In the genomic region with DNA sequence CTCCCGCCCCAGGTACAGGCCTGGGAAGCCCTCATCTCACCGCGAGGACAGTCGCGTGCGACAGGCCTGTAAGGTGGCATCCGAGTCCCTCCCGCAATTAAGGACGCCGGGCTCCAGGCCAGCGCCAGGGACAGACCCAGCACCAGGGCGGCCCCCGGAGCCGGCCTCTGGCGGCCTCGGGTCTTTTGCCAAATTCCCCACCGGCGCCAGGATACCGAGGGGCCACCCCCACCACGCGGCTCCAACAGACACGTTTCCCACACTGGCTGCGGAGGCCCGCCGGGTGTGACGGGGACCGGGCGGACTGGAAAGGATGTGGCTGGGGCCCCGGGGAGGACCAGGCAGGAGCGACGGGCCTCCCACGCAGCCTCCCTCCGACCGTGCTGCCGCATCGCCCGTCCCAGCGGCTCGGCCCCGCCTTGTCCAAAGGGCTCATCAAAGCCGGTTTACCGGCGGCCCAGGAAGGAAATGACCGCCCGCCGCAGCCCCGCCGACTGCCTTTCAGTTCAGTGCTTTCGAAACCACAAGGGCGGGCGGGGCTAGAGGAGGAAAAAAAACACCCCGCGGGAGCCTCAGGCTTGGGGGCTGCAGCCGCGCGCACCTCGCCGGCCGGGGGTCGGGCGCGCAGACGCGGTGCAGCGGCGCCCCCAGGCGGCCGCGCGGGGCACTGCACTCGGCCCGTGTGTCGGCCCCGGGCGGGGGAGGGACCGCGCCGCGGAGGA, we compare ENCODE assay signal across 8 cellular contexts. TPM values are rescaled to one million over a fixed set of nuclear protein-coding genes. Genes with fewer than 3 reads are reported as not detected.
DNase-seq lines count a peak whose midpoint lies in the region; TF ChIP-seq lines count a peak whose summit lies in the region.

No MANE protein-coding gene starts in this region.

- CTCF ChIA-PET in activated naive CD4-positive, alpha-beta T cell treated with anti-CD3 and anti-CD28 coated beads for 36 hours (lab: Charles Lee): interaction anchor here (1.3 to 3.9 kb wide), 3 partner anchors 11 to 589 kb away, joined by 4 to 28 read pairs (median 23); a partner anchor contains a TSS

- H3K27ac ChIP-seq in SJSA1: peak overlapping the region; percentile 86
- peak overlapping the region; percentile 86 for H3K27ac ChIP-seq in osteoblast (ENCODE audit: low read depth, low read length)
- H3K27ac ChIP-seq in testis: peak overlapping the region; percentile 71 to 78

- peak; percentile 30 for TF ChIP-seq CTCF in osteoblast (IDR thresholded peaks at IDR 0.05; ENCODE audit: extremely low read depth, low read depth, low read length)
- peak; percentile 68 to 100 (median 94) for TF ChIP-seq CTCF in testis (IDR thresholded peaks at IDR 0.05)

- no peaks in the 10 kb centered on the region for H3K27me3 Mint-ChIP-seq in activated naive CD4-positive, alpha-beta T cell treated with anti-CD3 and anti-CD28 coated beads for 36 hours (ENCODE audit: low read depth)

- H3K4me3 Mint-ChIP-seq in activated naive CD4-positive, alpha-beta T cell treated with anti-CD3 and anti-CD28 coated beads for 36 hours: peak overlapping the region; percentile 55

- peak; percentile 89 for DNase-seq in GM04504 (ENCODE audit: low read depth)
- peak; percentile 81 to 93 for DNase-seq in HAP-1 (ENCODE audit: low spot score in 2 of 2)
- peak; percentile 90 for DNase-seq in MG63
- peak; percentile 91 to 94 for DNase-seq in SJSA1 (ENCODE audit: low read depth in 1 of 2, low spot score in 2 of 2)
- peak; percentile 79 for DNase-seq in activated naive CD4-positive, alpha-beta T cell treated with anti-CD3 and anti-CD28 coated beads for 36 hours
- DNase-seq in globus pallidus (ENCODE audit: low spot score): peak; percentile 62
- DNase-seq in osteoblast (ENCODE audit: insufficient read length, low spot score, missing footprints): peak; percentile 100
- DNase-seq in testis: peak; percentile 88

- no peaks in the 10 kb centered on the region for H3K36me3 Mint-ChIP-seq in activated naive CD4-positive, alpha-beta T cell treated with anti-CD3 and anti-CD28 coated beads for 36 hours (ENCODE audit: low read depth)

- no peaks in the 10 kb centered on the region for H3K36me3 ChIP-seq in HAP-1 (replicated peaks)
- H3K36me3 ChIP-seq in MG63: peaks cover 11% of the 10 kb centered on the region
- H3K36me3 ChIP-seq in SJSA1: no peaks in the 10 kb centered on the region
- no peaks in the 10 kb centered on the region for H3K36me3 ChIP-seq in osteoblast (ENCODE audit: insufficient read depth, low read length)
- no peaks in the 10 kb centered on the region for H3K36me3 ChIP-seq in testis (ENCODE audit: low read depth, missing control alignments)

- H4K20me1 ChIP-seq in osteoblast (ENCODE audit: insufficient read depth, low read length): no peaks in the 10 kb centered on the region

- WGBS in testis, 2 donors: 1% methylated on average over 51 of the region's 79 CpGs; no CpG with 5 or more reads in 1 of the 2 donors

- H3K27ac Mint-ChIP-seq in activated naive CD4-positive, alpha-beta T cell treated with anti-CD3 and anti-CD28 coated beads for 36 hours: no peak overlapping the region

- peak overlapping the region; percentile 81 for H2AFZ ChIP-seq in osteoblast (ENCODE audit: low read length)

- TF ChIP-seq POLR2A in testis (IDR thresholded peaks at IDR 0.05): no peak

- H3K4me3 ChIP-seq in HAP-1 (peak overlapping the region; percentile 55), MG63 (peak overlapping the region; percentile 71), SJSA1 (peak overlapping the region; percentile 47), osteoblast (ENCODE audit: insufficient read depth, low read length) (peak overlapping the region; percentile 86), testis (peak overlapping the region; percentile 71)

- H3K4me2 ChIP-seq in osteoblast (ENCODE audit: insufficient read depth, low read length): peak overlapping the region; percentile 93

- H3K9me3 ChIP-seq in HAP-1 (no peaks in the 10 kb centered on the region), MG63 (no peaks in the 10 kb centered on the region), SJSA1 (replicated peaks) (no peaks in the 10 kb centered on the region), osteoblast (ENCODE audit: low read depth, low read length) (no peaks in the 10 kb centered on the region), testis (no peaks in the 10 kb centered on the region)

- in situ Hi-C loops in HAP-1 (cut with MboI; ENCODE audit: low sequenced_read_pairs): loop anchor here (25.0 kb wide), 1 partner anchor 922 kb away; no protein-coding TSS in a partner anchor

- H3K27me3 ChIP-seq in HAP-1 (ENCODE audit: low read depth) (no peaks in the 10 kb centered on the region), MG63 (no peaks in the 10 kb centered on the region), SJSA1 (replicated peaks) (no peaks in the 10 kb centered on the region), osteoblast (ENCODE audit: insufficient read depth, low read length) (no peaks in the 10 kb centered on the region), testis (no peaks in the 10 kb centered on the region)

- H3K4me1 ChIP-seq in HAP-1 (peaks cover 14% of the 10 kb centered on the region), SJSA1 (replicated peaks) (peaks cover 45% of the 10 kb centered on the region), osteoblast (ENCODE audit: insufficient read depth, low read length) (peaks cover 13% of the 10 kb centered on the region), testis (peaks cover 12% of the 10 kb centered on the region)

- H3K4me1 Mint-ChIP-seq in activated naive CD4-positive, alpha-beta T cell treated with anti-CD3 and anti-CD28 coated beads for 36 hours (ENCODE audit: low read depth): peaks cover 13% of the 10 kb centered on the region

- H3K9me3 Mint-ChIP-seq in activated naive CD4-positive, alpha-beta T cell treated with anti-CD3 and anti-CD28 coated beads for 36 hours: no peaks in the 10 kb centered on the region

- intact Hi-C loops in activated naive CD4-positive, alpha-beta T cell treated with anti-CD3 and anti-CD28 coated beads for 36 hours (cut with micrococcal nuclease): loop anchor here (1.0 to 10.0 kb wide), 6 partner anchors 132 to 927 kb away; a partner anchor contains a TSS
- intact Hi-C loops in testis (cut with DNase I; ENCODE audit: low total_unique reads): loop anchor here (5.0 to 10.0 kb wide), 2 partner anchors 145 to 572 kb away; a partner anchor contains a TSS

- H3K79me2 ChIP-seq in osteoblast (ENCODE audit: insufficient read depth, low read length): peaks cover 36% of the 10 kb centered on the region

RNA-seq across cellular contexts. Expression of a gene that starts 11.2 kb away (rescaled TPM):
- total RNA-seq in MG63 (2014; rRNA removed; shearing (Covaris generic); ENCODE audit: low replicate concordance): 23.0 and 43.7 TPM in 2 replicates
- 27.2 and 44.4 TPM in 2 replicates for total RNA-seq in SJSA1 (2014; rRNA removed; shearing (Covaris generic))
- total RNA-seq in activated naive CD4-positive, alpha-beta T cell treated with anti-CD3 and anti-CD28 coated beads for 36 hours: 1 to 10 TPM; 1.8 to 2.5 TPM
- total RNA-seq in osteoblast (28.2 and 28.9 TPM in 2 replicates), testis (10 to 100 TPM; 11.1 to 12.5 TPM)
- 7.2 TPM for polyA plus RNA-seq in testis (ENCODE audit: insufficient read depth, low read depth, low replicate concordance)

Comparison
In these comparisons a context has a peak if more than half of its experiments do, and no peak if none do; other contexts are left out.
1. Peak in every context shown above with its lines: DNase-seq, H3K4me3 ChIP-seq and H3K27ac ChIP-seq.